12 cellular contexts compared by ENCODE assay signal in genomic region chr1:235206533-235207201, GRCh38. TPM values are rescaled to one million over a fixed set of nuclear protein-coding genes. Genes with fewer than 3 reads are reported as not detected.
DNase-seq lines count a peak whose midpoint lies in the region; ATAC-seq and TF ChIP-seq lines count a peak whose summit lies in the region.
"Had no signal": no experiment of that assay in that cellular context is flagged by ENCODE, and none has a peak within 500 bp of the region (broad histone marks: within the 10 kb centered on the region; RNA-seq: fewer than 3 reads in every experiment).

No MANE protein-coding gene starts in this region.

- peak; percentile 13 for DNase-seq in stimulated activated CD4-positive, alpha-beta T cell treated with anti-CD3 and anti-CD28 coated beads, Interleukin-2, amount 100 ng/mL, for 4 hours (ENCODE audit: low read depth)
- DNase-seq in stimulated activated CD4-positive, alpha-beta T cell treated with anti-CD3 and anti-CD28 coated beads, Interleukin-12 subunit alpha, Interleukin-12 subunit beta, amount 100 ng/mL, for 4 hours: no peak
- DNase-seq in T-helper 17 cell (no peak), fibroblast of mammary gland (ENCODE audit: low read depth) (peak; percentile 31), mucosa of gallbladder (ENCODE audit: low spot score) (no peak), OCI-M2 (lab: John Stamatoyannopoulos, UW; ENCODE audit: unreplicated experiment) (no peak), HT-29 (ENCODE audit: low spot score) (no peak), amygdala (lab: John Stamatoyannopoulos, UW) (no peak)
- DNase-seq: adrenal gland, left lung, NCI-H774 had no signal

- no peak overlapping the region for H3K4me3 ChIP-seq in fibroblast of mammary gland (ENCODE audit: control insufficient read depth, low read depth, low read length)
- H3K4me3 ChIP-seq: adrenal gland, left lung had no signal

- H3K27ac Mint-ChIP-seq in T-helper 17 cell: peak overlapping the region; percentile 97

- H3K4me1 Mint-ChIP-seq in T-helper 17 cell: peaks cover 28% of the 10 kb centered on the region
- H3K4me1 Mint-ChIP-seq: CD14-positive monocyte had no signal

- H3K27me3 Mint-ChIP-seq in T-helper 17 cell: no peaks in the 10 kb centered on the region

- H3K36me3 Mint-ChIP-seq in T-helper 17 cell (ENCODE audit: low read depth): peaks cover 6% of the 10 kb centered on the region

- no peaks in the 10 kb centered on the region for H3K9me3 ChIP-seq in T-helper 17 cell (ENCODE audit: control insufficient read depth, low read length, poor library complexity, severe bottlenecking)
- H3K9me3 ChIP-seq: adrenal gland, left lung had no signal

- H3K4me3 Mint-ChIP-seq in T-helper 17 cell: peak overlapping the region; percentile 83
- H3K4me3 Mint-ChIP-seq: CD14-positive monocyte had no signal

- no peak for TF ChIP-seq CTCF in fibroblast of mammary gland (conservative IDR thresholded peaks at IDR 0.05; ENCODE audit: control insufficient read depth, insufficient read depth, low read depth, low read length)

- ATAC-seq in T-helper 17 cell: peak; percentile 75
- ATAC-seq: left lung had no signal

RNA-seq across cellular contexts. Expression of gene RBM34, which starts 45.6 kb away (rescaled TPM):
- 100 to 1,000 TPM; 147 to 148 TPM for total RNA-seq in T-helper 17 cell
- 51.0 TPM for total RNA-seq in mucosa of gallbladder
- total RNA-seq in HT-29 (2014; rRNA removed; shearing (Covaris generic)): 34.9 and 43.7 TPM in 2 replicates

Comparison
In these comparisons a context has a peak if more than half of its experiments do, and no peak if none do; other contexts are left out.
1. DNase-seq: peak in stimulated activated CD4-positive, alpha-beta T cell treated with anti-CD3 and anti-CD28 coated beads, Interleukin-2, amount 100 ng/mL, for 4 hours (single experiment) and fibroblast of mammary gland (single experiment); none in stimulated activated CD4-positive, alpha-beta T cell treated with anti-CD3 and anti-CD28 coated beads, Interleukin-12 subunit alpha, Interleukin-12 subunit beta, amount 100 ng/mL, for 4 hours (single experiment), T-helper 17 cell (0 of 3), mucosa of gallbladder (single experiment), OCI-M2 (single experiment), HT-29 (single experiment) and amygdala (0 of 56).